ENCODE assay signal across 23 cellular contexts in the genomic region with DNA sequence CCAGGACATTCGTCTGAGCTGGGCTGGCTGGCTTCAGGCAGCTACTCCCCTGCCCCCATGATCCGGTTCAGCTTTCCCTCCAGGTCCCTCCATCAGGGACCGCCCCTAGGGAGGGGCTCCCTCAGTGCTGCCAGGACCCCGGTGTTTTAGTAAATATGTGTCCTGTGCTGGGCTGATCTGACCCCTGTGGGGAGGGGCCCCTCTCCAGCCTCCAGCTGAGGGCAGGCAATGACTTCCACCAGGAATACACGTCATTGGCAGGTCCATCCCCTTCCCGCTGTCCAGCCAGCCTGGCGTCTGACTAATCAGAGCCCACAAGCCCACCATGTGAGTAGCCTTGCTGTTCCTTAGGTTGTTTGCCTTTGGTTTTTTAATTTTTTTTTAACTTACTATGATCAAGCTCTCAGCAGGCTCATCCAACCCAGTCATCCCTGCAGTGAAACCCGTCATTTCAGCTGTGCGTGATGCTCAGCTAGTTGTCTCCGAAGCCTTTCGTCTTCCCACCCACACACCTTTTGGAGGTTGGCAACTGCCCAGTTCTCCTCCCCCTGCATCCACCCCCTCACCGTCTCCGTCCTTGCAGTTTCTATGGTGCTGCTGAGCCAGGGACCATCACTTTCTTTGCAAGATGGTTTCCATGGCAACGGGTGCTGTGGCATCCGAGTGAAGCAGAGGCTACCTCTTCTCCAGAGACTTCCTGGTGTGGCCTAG. TPM values are rescaled to one million over a fixed set of nuclear protein-coding genes. Genes with fewer than 3 reads are reported as not detected.
A peak's percentile ranks its signal among the peaks of the same experiment; 100 is the strongest.
DNase-seq lines count a peak whose midpoint lies in the region; ATAC-seq and TF ChIP-seq lines count a peak whose summit lies in the region.
"Had no signal": no experiment of that assay in that cellular context is flagged by ENCODE, and none has a peak within 500 bp of the region (broad histone marks: within the 10 kb centered on the region; RNA-seq: fewer than 3 reads in every experiment).

No MANE protein-coding gene starts in this region.

- H3K4me3 Mint-ChIP-seq in activated CD4-positive, alpha-beta memory T cell treated with anti-CD3 and anti-CD28 coated beads for 36 hours, result no peak overlapping the region
- H3K4me3 Mint-ChIP-seq in activated CD4-positive, alpha-beta memory T cell treated with anti-CD3 and anti-CD28 coated beads, Interleukin-2, amount 10 ng/mL, durations not matched to agents 7 days and 5 days, result no peak overlapping the region
- H3K4me3 Mint-ChIP-seq: activated CD8-positive, alpha-beta T cell treated with anti-CD3 and anti-CD28 coated beads, Interleukin-2, amount 10 ng/mL, durations not matched to agents 7 days and 5 days; activated naive CD8-positive, alpha-beta T cell treated with anti-CD3 and anti-CD28 coated beads, Interleukin-2, amount 50 U/mL, for 24 hours; activated T-helper 1 cell treated with anti-CD3 and anti-CD28 coated beads, Interleukin-12 subunit alpha, Interleukin-12 subunit beta, Interleukin-2, Interleukin-4 antibody, amounts not matched to agents 30 ng/mL and 10 ng/mL and 1 ng/mL, durations not matched to agents 14 hours and 24 hours and 36 hours; mesothelial cell of epicardium; stimulated activated naive CD8-positive, alpha-beta T cell treated with anti-CD3 and anti-CD28 coated beads, Interleukin-15, Interleukin-2, amounts not matched to agents 100 ng/mL and 50 ng/mL, for 24 hours; T-cell had no signal

- no peak for TF ChIP-seq CTCF in astrocyte of the cerebellum (IDR thresholded peaks at IDR 0.05; ENCODE audit: low read depth, low read length, missing control alignments)

- in situ Hi-C loops in astrocyte of the cerebellum (cut with HindIII; ENCODE audit: low sequenced_read_pairs), result no loop called here

- intact Hi-C loops in activated CD4-positive, alpha-beta memory T cell treated with anti-CD3 and anti-CD28 coated beads for 36 hours (cut with micrococcal nuclease), result loop anchor here (5.0 kb wide), 1 partner anchor 113 kb away; no protein-coding TSS in a partner anchor

- no peaks in the 10 kb centered on the region for H3K4me1 Mint-ChIP-seq in activated CD4-positive, alpha-beta memory T cell treated with anti-CD3 and anti-CD28 coated beads for 36 hours (ENCODE audit: low read depth)
- no peaks in the 10 kb centered on the region for H3K4me1 Mint-ChIP-seq in activated CD4-positive, alpha-beta memory T cell treated with anti-CD3 and anti-CD28 coated beads, Interleukin-2, amount 10 ng/mL, durations not matched to agents 7 days and 5 days
- H3K4me1 Mint-ChIP-seq: activated naive CD8-positive, alpha-beta T cell treated with anti-CD3 and anti-CD28 coated beads, Interleukin-2, amount 50 U/mL, for 24 hours; mesothelial cell of epicardium; T-cell had no signal

- H3K4me3 ChIP-seq in astrocyte of the cerebellum (ENCODE audit: low read depth, low read length), result no peak overlapping the region
- H3K4me3 ChIP-seq: sigmoid colon had no signal

- CTCF ChIA-PET in activated CD4-positive, alpha-beta memory T cell treated with anti-CD3 and anti-CD28 coated beads for 36 hours (lab: Charles Lee), result no interaction called here
- CTCF ChIA-PET in activated CD4-positive, alpha-beta memory T cell treated with anti-CD3 and anti-CD28 coated beads, Interleukin-2, amount 10 ng/mL, durations not matched to agents 7 days and 5 days (lab: Charles Lee), result no interaction called here

- H3K9me3 Mint-ChIP-seq in activated CD4-positive, alpha-beta memory T cell treated with anti-CD3 and anti-CD28 coated beads for 36 hours, result peaks cover 2% of the 10 kb centered on the region
- H3K9me3 Mint-ChIP-seq in activated CD4-positive, alpha-beta memory T cell treated with anti-CD3 and anti-CD28 coated beads, Interleukin-2, amount 10 ng/mL, durations not matched to agents 7 days and 5 days, result no peaks in the 10 kb centered on the region
- H3K9me3 Mint-ChIP-seq: activated naive CD8-positive, alpha-beta T cell treated with anti-CD3 and anti-CD28 coated beads, Interleukin-2, amount 50 U/mL, for 24 hours; activated T-helper 1 cell treated with anti-CD3 and anti-CD28 coated beads, Interleukin-12 subunit alpha, Interleukin-12 subunit beta, Interleukin-2, Interleukin-4 antibody, amounts not matched to agents 30 ng/mL and 10 ng/mL and 1 ng/mL, durations not matched to agents 14 hours and 24 hours and 36 hours; mesothelial cell of epicardium; stimulated activated naive CD8-positive, alpha-beta T cell treated with anti-CD3 and anti-CD28 coated beads, Interleukin-15, Interleukin-2, amounts not matched to agents 100 ng/mL and 50 ng/mL, for 24 hours had no signal

- no peaks in the 10 kb centered on the region for H3K36me3 Mint-ChIP-seq in activated CD4-positive, alpha-beta memory T cell treated with anti-CD3 and anti-CD28 coated beads for 36 hours
- H3K36me3 Mint-ChIP-seq in activated CD4-positive, alpha-beta memory T cell treated with anti-CD3 and anti-CD28 coated beads, Interleukin-2, amount 10 ng/mL, durations not matched to agents 7 days and 5 days (ENCODE audit: low read depth), result no peaks in the 10 kb centered on the region
- H3K36me3 Mint-ChIP-seq: mesothelial cell of epicardium, T-cell had no signal

- peaks cover 13% of the 10 kb centered on the region for H3K27me3 Mint-ChIP-seq in activated CD4-positive, alpha-beta memory T cell treated with anti-CD3 and anti-CD28 coated beads for 36 hours
- no peaks in the 10 kb centered on the region for H3K27me3 Mint-ChIP-seq in activated CD4-positive, alpha-beta memory T cell treated with anti-CD3 and anti-CD28 coated beads, Interleukin-2, amount 10 ng/mL, durations not matched to agents 7 days and 5 days
- H3K27me3 Mint-ChIP-seq: stimulated activated naive CD8-positive, alpha-beta T cell treated with anti-CD3 and anti-CD28 coated beads, Interleukin-15, Interleukin-2, amounts not matched to agents 100 ng/mL and 50 ng/mL, for 24 hours had no signal

- H3K27ac Mint-ChIP-seq in activated CD4-positive, alpha-beta memory T cell treated with anti-CD3 and anti-CD28 coated beads for 36 hours, result no peak overlapping the region
- no peak overlapping the region for H3K27ac Mint-ChIP-seq in activated CD4-positive, alpha-beta memory T cell treated with anti-CD3 and anti-CD28 coated beads, Interleukin-2, amount 10 ng/mL, durations not matched to agents 7 days and 5 days
- H3K27ac Mint-ChIP-seq: activated CD8-positive, alpha-beta T cell treated with anti-CD3 and anti-CD28 coated beads, Interleukin-2, amount 10 ng/mL, durations not matched to agents 7 days and 5 days; activated naive CD8-positive, alpha-beta T cell treated with anti-CD3 and anti-CD28 coated beads, Interleukin-2, amount 50 U/mL, for 24 hours; activated T-helper 1 cell treated with anti-CD3 and anti-CD28 coated beads, Interleukin-12 subunit alpha, Interleukin-12 subunit beta, Interleukin-2, Interleukin-4 antibody, amounts not matched to agents 30 ng/mL and 10 ng/mL and 1 ng/mL, durations not matched to agents 14 hours and 24 hours and 36 hours; mesothelial cell of epicardium; stimulated activated naive CD8-positive, alpha-beta T cell treated with anti-CD3 and anti-CD28 coated beads, Interleukin-15, Interleukin-2, amounts not matched to agents 100 ng/mL and 50 ng/mL, for 24 hours; T-cell had no signal

- no peak for ATAC-seq in GM18520 (IDR thresholded peaks at IDR 0.05; ENCODE audit: unreplicated experiment)
- ATAC-seq: activated CD8-positive, alpha-beta T cell treated with anti-CD3 and anti-CD28 coated beads, Interleukin-2, amount 10 ng/mL, durations not matched to agents 7 days and 5 days; activated naive CD8-positive, alpha-beta T cell treated with anti-CD3 and anti-CD28 coated beads, Interleukin-2, amount 50 U/mL, for 24 hours; left colon; T-cell had no signal

- DNase-seq in activated CD4-positive, alpha-beta memory T cell treated with anti-CD3 and anti-CD28 coated beads for 36 hours, result peak; percentile 12
- no peak for DNase-seq in activated CD4-positive, alpha-beta memory T cell treated with anti-CD3 and anti-CD28 coated beads, Interleukin-2, amount 10 ng/mL, durations not matched to agents 7 days and 5 days
- DNase-seq in astrocyte of the cerebellum (ENCODE audit: low read depth) (peak; percentile 18), iPS-NIHi7 (ENCODE audit: extremely low spot score) (peak; percentile 39), smooth muscle cell of the brain vasculature (ENCODE audit: low read depth, low spot score) (peak; percentile 82), CD1c-positive myeloid dendritic cell (ENCODE audit: extremely low spot score) (no peak), DMS79 (lab: John Stamatoyannopoulos, UW) (no peak)
- DNase-seq: activated CD8-positive, alpha-beta T cell treated with anti-CD3 and anti-CD28 coated beads, Interleukin-2, amount 10 ng/mL, durations not matched to agents 7 days and 5 days; activated naive CD8-positive, alpha-beta T cell treated with anti-CD3 and anti-CD28 coated beads, Interleukin-2, amount 50 U/mL, for 24 hours; cerebellar nuclear complex; DND-41; left colon; NCI-H187; SHP77; sigmoid colon; stimulated activated CD4-positive, alpha-beta T cell treated with anti-CD3 and anti-CD28 coated beads, Interleukin-1b, Interleukin-23, amount 100 ng/mL, for 48 hours; T-cell had no signal

- POLR2A ChIA-PET in activated CD4-positive, alpha-beta memory T cell treated with anti-CD3 and anti-CD28 coated beads for 36 hours (lab: Charles Lee), result no interaction called here
- POLR2A ChIA-PET in activated CD4-positive, alpha-beta memory T cell treated with anti-CD3 and anti-CD28 coated beads, Interleukin-2, amount 10 ng/mL, durations not matched to agents 7 days and 5 days (lab: Charles Lee), result no interaction called here

RNA-seq across cellular contexts. Expression of a gene that starts 16.0 kb away (rescaled TPM):
- total RNA-seq in activated CD4-positive, alpha-beta memory T cell treated with anti-CD3 and anti-CD28 coated beads for 36 hours, result not detected
- not detected for total RNA-seq in activated CD4-positive, alpha-beta memory T cell treated with anti-CD3 and anti-CD28 coated beads, Interleukin-2, amount 10 ng/mL, durations not matched to agents 7 days and 5 days
- total RNA-seq: activated CD8-positive, alpha-beta T cell treated with anti-CD3 and anti-CD28 coated beads, Interleukin-2, amount 10 ng/mL, durations not matched to agents 7 days and 5 days; activated T-helper 1 cell treated with anti-CD3 and anti-CD28 coated beads, Interleukin-12 subunit alpha, Interleukin-12 subunit beta, Interleukin-2, Interleukin-4 antibody, amounts not matched to agents 30 ng/mL and 10 ng/mL and 1 ng/mL, durations not matched to agents 14 hours and 24 hours and 36 hours; left colon; mesothelial cell of epicardium; NCI-H460; sigmoid colon; ureter had no signal

RNA-seq across cellular contexts. Expression of a gene that starts 35.9 kb away (rescaled TPM):
- total RNA-seq in activated CD4-positive, alpha-beta memory T cell treated with anti-CD3 and anti-CD28 coated beads for 36 hours, result not detected
- total RNA-seq in activated CD4-positive, alpha-beta memory T cell treated with anti-CD3 and anti-CD28 coated beads, Interleukin-2, amount 10 ng/mL, durations not matched to agents 7 days and 5 days, result not detected
- total RNA-seq: activated CD8-positive, alpha-beta T cell treated with anti-CD3 and anti-CD28 coated beads, Interleukin-2, amount 10 ng/mL, durations not matched to agents 7 days and 5 days; activated T-helper 1 cell treated with anti-CD3 and anti-CD28 coated beads, Interleukin-12 subunit alpha, Interleukin-12 subunit beta, Interleukin-2, Interleukin-4 antibody, amounts not matched to agents 30 ng/mL and 10 ng/mL and 1 ng/mL, durations not matched to agents 14 hours and 24 hours and 36 hours had no signal

RNA-seq across cellular contexts. Expression of a gene that starts 36.0 kb away (rescaled TPM):
- total RNA-seq in activated CD4-positive, alpha-beta memory T cell treated with anti-CD3 and anti-CD28 coated beads for 36 hours, result not detected
- not detected for total RNA-seq in activated CD4-positive, alpha-beta memory T cell treated with anti-CD3 and anti-CD28 coated beads, Interleukin-2, amount 10 ng/mL, durations not matched to agents 7 days and 5 days
- total RNA-seq: activated CD8-positive, alpha-beta T cell treated with anti-CD3 and anti-CD28 coated beads, Interleukin-2, amount 10 ng/mL, durations not matched to agents 7 days and 5 days; activated T-helper 1 cell treated with anti-CD3 and anti-CD28 coated beads, Interleukin-12 subunit alpha, Interleukin-12 subunit beta, Interleukin-2, Interleukin-4 antibody, amounts not matched to agents 30 ng/mL and 10 ng/mL and 1 ng/mL, durations not matched to agents 14 hours and 24 hours and 36 hours; left colon; mesothelial cell of epicardium; NCI-H460; sigmoid colon; T-cell; ureter had no signal

Comparison
In these comparisons a context has a peak if more than half of its experiments do, and no peak if none do; other contexts are left out.
1. DNase-seq: peak in activated CD4-positive, alpha-beta memory T cell treated with anti-CD3 and anti-CD28 coated beads for 36 hours (single experiment), astrocyte of the cerebellum (single experiment), iPS-NIHi7 (single experiment) and smooth muscle cell of the brain vasculature (single experiment); none in activated CD4-positive, alpha-beta memory T cell treated with anti-CD3 and anti-CD28 coated beads, Interleukin-2, amount 10 ng/mL, durations not matched to agents 7 days and 5 days (single experiment), CD1c-positive myeloid dendritic cell (single experiment) and DMS79 (single experiment).